ENCODE assay signal across 7 cellular contexts in the genomic region with DNA sequence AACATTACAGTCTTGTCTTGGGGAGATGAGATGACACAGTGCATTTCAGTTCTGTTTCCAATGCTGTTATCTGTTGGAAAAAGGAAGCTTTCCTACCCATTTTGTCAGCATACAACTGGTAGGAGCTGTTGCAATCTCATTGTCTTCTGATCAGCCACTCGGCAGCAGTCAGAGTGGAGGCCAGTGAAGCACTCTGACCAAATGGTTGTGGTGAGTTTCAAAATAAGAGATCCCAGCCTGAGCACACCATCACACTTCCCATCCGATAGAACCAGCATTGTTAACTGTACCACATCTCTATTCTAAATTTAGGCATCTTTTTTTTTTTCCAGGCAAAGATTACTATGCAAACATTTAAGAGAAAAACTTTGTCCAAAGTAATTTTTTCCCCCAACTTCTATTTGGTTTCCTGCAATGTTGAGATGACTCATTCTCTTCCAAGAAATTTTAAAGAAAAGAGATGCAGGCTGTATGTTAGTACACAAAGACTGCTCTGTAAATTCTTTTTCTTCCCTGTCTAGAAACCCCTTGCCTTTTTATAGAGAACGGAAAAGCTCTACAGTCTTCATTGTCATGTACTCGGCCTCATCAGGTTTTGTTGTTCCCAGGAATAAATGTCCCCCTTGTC.
A peak's percentile ranks its signal among the peaks of the same experiment; 100 is the strongest.
DNase-seq lines count a peak whose midpoint lies in the region; ATAC-seq, FAIRE-seq and TF ChIP-seq lines count a peak whose summit lies in the region.
"Not testable (repeated sequence)": the region's sequence is repeated elsewhere in the genome, so short reads cannot be mapped to it uniquely, and the experiment has no call there.

No MANE protein-coding gene starts in this region.

- H3K9me3 ChIP-seq in endothelial cell of umbilical vein (replicated peaks; ENCODE audit: control insufficient read depth, insufficient read depth, low read length); right cardiac atrium (ENCODE audit: control insufficient read depth, low read length); naive thymus-derived CD4-positive, alpha-beta T cell (ENCODE audit: control insufficient read depth in 2 of 3, low read length in 3 of 3): not testable (repeated sequence)

- 23% methylated on average over 2 of the region's 4 CpGs for WGBS in right cardiac atrium

- not testable (repeated sequence) for H3K79me2 ChIP-seq in endothelial cell of umbilical vein (ENCODE audit: control insufficient read depth, insufficient read depth, low read length)

- POLR2A ChIA-PET in endothelial cell of umbilical vein (lab: Charles Lee); naive thymus-derived CD4-positive, alpha-beta T cell (lab: Charles Lee): not testable (repeated sequence)

- not testable (repeated sequence) for H3K4me1 Mint-ChIP-seq in activated T-helper 1 cell treated with anti-CD3 and anti-CD28 coated beads, Interleukin-12 subunit alpha, Interleukin-12 subunit beta, Interleukin-2, Interleukin-4 antibody, amounts not matched to agents 30 ng/mL and 10 ng/mL and 1 ng/mL, durations not matched to agents 14 hours and 24 hours and 36 hours (ENCODE audit: low read depth); naive thymus-derived CD4-positive, alpha-beta T cell

- DNase-seq in Daoy (ENCODE audit: low read depth) (peak; percentile 1), KBM-7 (peak; percentile 50), SK-MEL-5 (ENCODE audit: low read depth, low spot score) (peak; percentile 46), endothelial cell of umbilical vein (ENCODE audit: low read depth, low spot score) (peak; percentile 40)
- DNase-seq in activated T-helper 1 cell treated with anti-CD3 and anti-CD28 coated beads, Interleukin-12 subunit alpha, Interleukin-12 subunit beta, Interleukin-2, Interleukin-4 antibody, amounts not matched to agents 30 ng/mL and 10 ng/mL and 1 ng/mL, durations not matched to agents 14 hours and 24 hours and 36 hours (ENCODE audit: low spot score); right cardiac atrium; naive thymus-derived CD4-positive, alpha-beta T cell: not testable (repeated sequence)

- BruUV-seq in endothelial cell of umbilical vein (replicated peaks; lab: Mats Ljungman, UMichigan) = TSS peak; percentile 58

- H3K27me3 Mint-ChIP-seq in activated T-helper 1 cell treated with anti-CD3 and anti-CD28 coated beads, Interleukin-12 subunit alpha, Interleukin-12 subunit beta, Interleukin-2, Interleukin-4 antibody, amounts not matched to agents 30 ng/mL and 10 ng/mL and 1 ng/mL, durations not matched to agents 14 hours and 24 hours and 36 hours (ENCODE audit: insufficient read depth); naive thymus-derived CD4-positive, alpha-beta T cell: not testable (repeated sequence)

- not testable (repeated sequence) for H3K9me1 ChIP-seq in endothelial cell of umbilical vein (replicated peaks; ENCODE audit: control insufficient read depth, extremely low read depth, insufficient read depth, low read length)

- not testable (repeated sequence) for TF ChIP-seq POLR2A in endothelial cell of umbilical vein (IDR thresholded peaks at IDR 0.05; ENCODE audit: low read depth, low read length)

- not testable (repeated sequence) for H4K20me1 ChIP-seq in endothelial cell of umbilical vein (replicated peaks; ENCODE audit: control insufficient read depth, extremely low read depth, insufficient read depth, low read length)

- ATAC-seq in right cardiac atrium = peak; percentile 32 to 76
- ATAC-seq in naive thymus-derived CD4-positive, alpha-beta T cell = peak; percentile 31

- not testable (repeated sequence) for H3K4me3 ChIP-seq in endothelial cell of umbilical vein (replicated peaks in 1 of 3; ENCODE audit: insufficient read depth in 1 of 3, low read depth in 1 of 3, low read length in 3 of 3); right cardiac atrium (ENCODE audit: low read length); naive thymus-derived CD4-positive, alpha-beta T cell (ENCODE audit: low read length)

- H2AFZ ChIP-seq in endothelial cell of umbilical vein (ENCODE audit: low read depth, low read length) = not testable (repeated sequence)

- H3K9ac ChIP-seq in endothelial cell of umbilical vein (replicated peaks; ENCODE audit: extremely low read depth, insufficient read depth, low read length) = not testable (repeated sequence)

- H3K9me3 Mint-ChIP-seq in activated T-helper 1 cell treated with anti-CD3 and anti-CD28 coated beads, Interleukin-12 subunit alpha, Interleukin-12 subunit beta, Interleukin-2, Interleukin-4 antibody, amounts not matched to agents 30 ng/mL and 10 ng/mL and 1 ng/mL, durations not matched to agents 14 hours and 24 hours and 36 hours; naive thymus-derived CD4-positive, alpha-beta T cell: not testable (repeated sequence)

- H3K27me3 ChIP-seq in endothelial cell of umbilical vein (ENCODE audit: control insufficient read depth in 2 of 2, insufficient read depth in 2 of 2, low read length in 2 of 2); right cardiac atrium (ENCODE audit: control insufficient read depth, insufficient read depth); naive thymus-derived CD4-positive, alpha-beta T cell (ENCODE audit: control insufficient read depth in 2 of 2, insufficient read depth in 2 of 2, low read length in 2 of 2): not testable (repeated sequence)

- H3K4me3 Mint-ChIP-seq in activated T-helper 1 cell treated with anti-CD3 and anti-CD28 coated beads, Interleukin-12 subunit alpha, Interleukin-12 subunit beta, Interleukin-2, Interleukin-4 antibody, amounts not matched to agents 30 ng/mL and 10 ng/mL and 1 ng/mL, durations not matched to agents 14 hours and 24 hours and 36 hours = not testable (repeated sequence)
- peak overlapping the region in 1 of 10 donors; percentile 35 for H3K4me3 Mint-ChIP-seq in naive thymus-derived CD4-positive, alpha-beta T cell

- dilution Hi-C loops in endothelial cell of umbilical vein (cut with MboI; ENCODE audit: extremely low pct_ligation_motif_present, low sequenced_read_pairs) = not testable (repeated sequence)

- intact Hi-C loops in activated T-helper 1 cell treated with anti-CD3 and anti-CD28 coated beads, Interleukin-12 subunit alpha, Interleukin-12 subunit beta, Interleukin-2, Interleukin-4 antibody, amounts not matched to agents 30 ng/mL and 10 ng/mL and 1 ng/mL, durations not matched to agents 14 hours and 24 hours and 36 hours (cut with micrococcal nuclease); endothelial cell of umbilical vein (cut with micrococcal nuclease); right cardiac atrium (cut with DNase I); naive thymus-derived CD4-positive, alpha-beta T cell (cut with micrococcal nuclease): not testable (repeated sequence)

- not testable (repeated sequence) for TF ChIP-seq CTCF in endothelial cell of umbilical vein (IDR thresholded peaks at IDR 0.05; ENCODE audit: extremely low read depth in 1 of 2, insufficient read depth in 1 of 2, low read depth in 1 of 2, low read length in 2 of 2)

- H3K36me3 ChIP-seq in endothelial cell of umbilical vein (ENCODE audit: control insufficient read depth in 2 of 2, extremely low read depth in 1 of 2, insufficient read depth in 2 of 2, low read length in 2 of 2); naive thymus-derived CD4-positive, alpha-beta T cell (ENCODE audit: control insufficient read depth in 2 of 3, insufficient read depth in 3 of 3, low read length in 3 of 3): not testable (repeated sequence)

- FAIRE-seq in endothelial cell of umbilical vein (lab: Jason Lieb, UNC) = not testable (repeated sequence)

- not testable (repeated sequence) for H3K36me3 Mint-ChIP-seq in activated T-helper 1 cell treated with anti-CD3 and anti-CD28 coated beads, Interleukin-12 subunit alpha, Interleukin-12 subunit beta, Interleukin-2, Interleukin-4 antibody, amounts not matched to agents 30 ng/mL and 10 ng/mL and 1 ng/mL, durations not matched to agents 14 hours and 24 hours and 36 hours (ENCODE audit: low read depth); naive thymus-derived CD4-positive, alpha-beta T cell

- CTCF ChIA-PET in endothelial cell of umbilical vein (lab: Charles Lee); naive thymus-derived CD4-positive, alpha-beta T cell (lab: Charles Lee): not testable (repeated sequence)

- H3K4me2 ChIP-seq in endothelial cell of umbilical vein (ENCODE audit: insufficient read depth, low read length) = not testable (repeated sequence)

- in situ Hi-C loops in KBM-7 (cut with MboI; ENCODE audit: low pct_unique_long_range_greater_than_20kb, low sequenced_read_pairs); SK-MEL-5 (cut with HindIII; ENCODE audit: low pct_unique_long_range_greater_than_20kb, low sequenced_read_pairs): not testable (repeated sequence)

- peak overlapping the region; percentile 23 for H3K27ac ChIP-seq in endothelial cell of umbilical vein (ENCODE audit: insufficient read depth, low read depth, low read length)
- H3K27ac ChIP-seq in right cardiac atrium (ENCODE audit: low read length); naive thymus-derived CD4-positive, alpha-beta T cell (ENCODE audit: low read depth, low read length): not testable (repeated sequence)

- peak overlapping the region; percentile 55 for H3K27ac Mint-ChIP-seq in activated T-helper 1 cell treated with anti-CD3 and anti-CD28 coated beads, Interleukin-12 subunit alpha, Interleukin-12 subunit beta, Interleukin-2, Interleukin-4 antibody, amounts not matched to agents 30 ng/mL and 10 ng/mL and 1 ng/mL, durations not matched to agents 14 hours and 24 hours and 36 hours
- peak overlapping the region in 1 of 9 donors; percentile 52 for H3K27ac Mint-ChIP-seq in naive thymus-derived CD4-positive, alpha-beta T cell

- H3K4me1 ChIP-seq in endothelial cell of umbilical vein (ENCODE audit: control insufficient read depth, extremely low read depth, insufficient read depth, low read length); right cardiac atrium (ENCODE audit: control insufficient read depth, insufficient read depth, low read length); naive thymus-derived CD4-positive, alpha-beta T cell (ENCODE audit: control insufficient read depth in 2 of 2, insufficient read depth in 2 of 2, low read length in 2 of 2): not testable (repeated sequence)
